ENCODE assay signal across 8 cellular contexts in the genomic region with DNA sequence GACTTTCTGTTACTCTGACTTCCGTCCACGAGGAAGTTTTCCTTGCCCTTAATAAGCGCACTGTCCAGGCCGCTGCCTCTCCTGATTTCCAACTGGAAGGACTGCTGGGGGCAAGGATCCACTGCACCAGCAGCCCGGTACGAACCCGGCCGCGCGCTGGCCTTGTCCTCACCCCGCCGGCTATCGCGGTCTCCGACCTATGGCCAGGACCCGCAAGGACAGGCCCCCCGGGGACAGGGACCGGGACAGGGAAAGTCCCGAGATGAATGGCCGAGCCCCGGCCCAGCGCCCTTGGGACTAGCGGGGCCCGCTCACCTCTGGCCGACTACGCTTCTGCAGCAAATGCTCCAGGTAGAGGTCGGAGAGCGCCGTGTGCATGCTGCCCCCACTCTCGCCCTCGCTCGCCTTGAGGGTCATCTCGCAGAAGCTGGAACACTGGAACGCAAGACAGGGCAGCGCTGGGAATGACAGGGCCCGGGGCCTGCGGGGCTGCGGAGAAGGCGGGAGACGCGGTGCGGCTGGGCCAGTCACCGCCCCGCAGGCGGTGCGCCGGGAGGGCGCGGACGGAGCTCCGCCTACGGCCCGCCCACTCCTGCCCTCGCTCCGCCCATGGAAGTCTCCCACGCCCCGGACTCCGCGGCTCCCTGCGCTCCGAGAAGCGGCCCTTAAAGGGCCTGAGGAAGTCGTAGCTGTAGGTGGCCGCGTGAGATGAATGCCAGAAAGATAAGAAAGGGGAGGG. TPM values are rescaled to one million over a fixed set of nuclear protein-coding genes. Genes with fewer than 3 reads are reported as not detected.
DNase-seq lines count a peak whose midpoint lies in the region; ATAC-seq and TF ChIP-seq lines count a peak whose summit lies in the region.

TSS of gene MPP1 (minus strand) at position 529 of the 739 bp plus-strand sequence. CDS start at position 417, 112 bp downstream.

- H2AFZ ChIP-seq in osteoblast (ENCODE audit: low read length), result peak within 1 kb of the TSS; percentile 86

- no peaks in the 10 kb centered on the region for H4K20me1 ChIP-seq in osteoblast (ENCODE audit: insufficient read depth, low read length)

- H3K27ac Mint-ChIP-seq in activated naive CD4-positive, alpha-beta T cell treated with anti-CD3 and anti-CD28 coated beads, Interleukin-2, amount 50 U/mL, for 24 hours, result peak within 1 kb of the TSS; percentile 23

- H3K9me3 ChIP-seq in osteoblast (ENCODE audit: low read depth, low read length), result no peaks in the 10 kb centered on the region

- no peaks in the 10 kb centered on the region for H3K36me3 Mint-ChIP-seq in activated naive CD4-positive, alpha-beta T cell treated with anti-CD3 and anti-CD28 coated beads, Interleukin-2, amount 50 U/mL, for 24 hours

- H3K27ac ChIP-seq in osteoblast (ENCODE audit: low read depth, low read length), result peak within 1 kb of the TSS; percentile 38
- no peak within 1 kb of the TSS for H3K27ac ChIP-seq in temporal lobe (ENCODE audit: low read depth, low read length)

- DNase-seq in DMS53 (lab: John Stamatoyannopoulos, UW), result peak; percentile 84
- DNase-seq in HuH-7.5 (ENCODE audit: low spot score), result peak; percentile 38
- peak; percentile 23 for DNase-seq in SKM-1 (lab: John Stamatoyannopoulos, UW; ENCODE audit: unreplicated experiment)
- DNase-seq in glomerular visceral epithelial cell (ENCODE audit: extremely low spot score), result peak; percentile 75
- DNase-seq in osteoblast (ENCODE audit: insufficient read length, low spot score, missing footprints), result peak; percentile 92

- peak; percentile 97 for ATAC-seq in GM21515 (IDR thresholded peaks at IDR 0.05; ENCODE audit: unreplicated experiment)

- peak within 1 kb of the TSS; percentile 81 for H3K4me3 Mint-ChIP-seq in activated naive CD4-positive, alpha-beta T cell treated with anti-CD3 and anti-CD28 coated beads, Interleukin-2, amount 50 U/mL, for 24 hours

- peaks cover 38% of the 10 kb centered on the region for H3K4me1 Mint-ChIP-seq in activated naive CD4-positive, alpha-beta T cell treated with anti-CD3 and anti-CD28 coated beads, Interleukin-2, amount 50 U/mL, for 24 hours

- H3K4me2 ChIP-seq in osteoblast (ENCODE audit: insufficient read depth, low read length), result peak within 1 kb of the TSS; percentile 81

- no peaks in the 10 kb centered on the region for H3K27me3 ChIP-seq in osteoblast (ENCODE audit: insufficient read depth, low read length)

- H3K27me3 Mint-ChIP-seq in activated naive CD4-positive, alpha-beta T cell treated with anti-CD3 and anti-CD28 coated beads, Interleukin-2, amount 50 U/mL, for 24 hours, result no peaks in the 10 kb centered on the region

- peak within 1 kb of the TSS; percentile 79 for H3K4me3 ChIP-seq in osteoblast (ENCODE audit: insufficient read depth, low read length)

- no peaks in the 10 kb centered on the region for H3K36me3 ChIP-seq in osteoblast (ENCODE audit: insufficient read depth, low read length)

- H3K9me3 Mint-ChIP-seq in activated naive CD4-positive, alpha-beta T cell treated with anti-CD3 and anti-CD28 coated beads, Interleukin-2, amount 50 U/mL, for 24 hours, result no peaks in the 10 kb centered on the region

- peaks cover 7% of the 10 kb centered on the region for H3K79me2 ChIP-seq in osteoblast (ENCODE audit: insufficient read depth, low read length)

- peaks cover 7% of the 10 kb centered on the region for H3K4me1 ChIP-seq in osteoblast (ENCODE audit: insufficient read depth, low read length)

- TF ChIP-seq CTCF in osteoblast (IDR thresholded peaks at IDR 0.05; ENCODE audit: extremely low read depth, low read depth, low read length), result no peak

RNA-seq across cellular contexts. Expression of gene MPP1, which starts in this region (rescaled TPM):
- total RNA-seq in osteoblast, result 14.8 and 17.1 TPM in 2 replicates
- 12.5 TPM for total RNA-seq in temporal lobe

Comparison
In these comparisons a context has a peak if more than half of its experiments do, and no peak if none do; other contexts are left out.
1. DNase-seq: peak in every context shown above with its lines; median percentile 92 in osteoblast; 84 in DMS53; 75 in glomerular visceral epithelial cell; 38 in HuH-7.5; 23 in SKM-1.